In the genomic region with DNA sequence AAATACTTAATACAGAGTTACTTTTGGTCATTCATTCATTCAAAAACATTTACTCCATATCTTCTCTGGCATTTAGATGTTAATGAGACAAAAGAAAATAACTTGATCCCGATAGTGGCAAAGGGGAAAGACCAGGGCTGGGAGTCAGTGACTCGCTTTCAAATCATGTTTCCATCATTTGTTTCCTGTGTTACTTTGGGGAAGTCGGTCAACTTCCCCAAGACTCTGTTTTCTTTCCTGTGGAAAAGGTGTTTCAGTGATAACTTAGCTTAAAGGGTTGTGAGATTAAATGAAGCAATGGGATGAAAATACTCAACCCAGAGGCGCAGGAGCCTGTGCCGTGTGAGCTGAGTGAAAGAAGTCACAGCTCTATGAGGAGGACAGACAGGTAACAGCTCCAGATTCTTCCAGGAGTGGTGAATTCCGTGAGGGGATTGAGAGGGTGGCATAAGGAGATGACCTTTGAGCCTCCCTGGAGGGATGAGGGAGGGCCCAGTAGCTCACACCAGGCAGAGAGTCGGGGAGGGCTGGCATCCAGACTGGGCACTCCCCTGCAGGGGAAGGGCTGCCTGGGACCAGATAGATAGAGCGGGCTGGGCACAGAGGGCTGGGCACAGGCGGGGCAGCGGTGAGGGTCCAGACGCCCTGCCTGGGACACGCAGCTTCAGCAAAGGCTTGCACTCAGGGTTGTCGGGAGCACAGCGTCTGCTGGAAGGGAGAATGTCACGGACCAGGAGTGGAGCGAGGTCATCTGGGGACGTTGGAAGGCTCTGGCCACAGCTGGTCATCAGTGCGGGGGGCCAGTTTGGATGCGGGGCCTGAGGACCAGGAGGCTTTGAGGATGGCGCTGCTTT, we compare ENCODE assay signal across 14 cellular contexts.
A peak's percentile ranks its signal among the peaks of the same experiment; 100 is the strongest.
DNase-seq lines count a peak whose midpoint lies in the region; ATAC-seq and TF ChIP-seq lines count a peak whose summit lies in the region.
"Had no signal": no experiment of that assay in that cellular context is flagged by ENCODE, and none has a peak within 500 bp of the region (broad histone marks: within the 10 kb centered on the region; RNA-seq: fewer than 3 reads in every experiment).

No MANE protein-coding gene starts in this region.

- H3K27ac ChIP-seq in Panc1 (ENCODE audit: low read length) (no peak overlapping the region), neuronal stem cell (replicated peaks; ENCODE audit: low read length) (no peak overlapping the region)

- POLR2A ChIA-PET in Panc1 (lab: Charles Lee) = no interaction called here

- H3K9ac ChIP-seq in neuronal stem cell (ENCODE audit: low read depth, low read length, poor library complexity) = no peak overlapping the region

- H2BK12ac ChIP-seq in neuronal stem cell (ENCODE audit: low read length) = no peak overlapping the region

- H2BK120ac ChIP-seq in neuronal stem cell (ENCODE audit: low read depth, low read length) = no peak overlapping the region

- no peak overlapping the region for H2BK5ac ChIP-seq in neuronal stem cell (ENCODE audit: low read length)

- no peak overlapping the region for H3K4me2 ChIP-seq in neuronal stem cell (ENCODE audit: insufficient read depth, low read length, poor library complexity, severe bottlenecking)

- peak; percentile 24; the same call in 1 of the 2 replicates for ATAC-seq in Panc1
- no peak for ATAC-seq in HG03342 (IDR thresholded peaks at IDR 0.05; ENCODE audit: unreplicated experiment)
- no peak for ATAC-seq in GM19467 (IDR thresholded peaks at IDR 0.05; ENCODE audit: unreplicated experiment)
- ATAC-seq in HG03108 (IDR thresholded peaks at IDR 0.05; ENCODE audit: unreplicated experiment) = no peak
- ATAC-seq in GM19395 (IDR thresholded peaks at IDR 0.05; ENCODE audit: unreplicated experiment) = no peak
- ATAC-seq: activated CD4-positive, CD25-positive, alpha-beta regulatory T cell treated with anti-CD3 and anti-CD28 coated beads, Interleukin-2, amount 50 U/mL, for 24 hours had no signal

- no peak overlapping the region for H4K91ac ChIP-seq in neuronal stem cell (ENCODE audit: low read depth, low read length, poor library complexity)

- BruUV-seq in Panc1 (replicated peaks; lab: Mats Ljungman, UMichigan) = no TSS peak

- CTCF ChIA-PET in Panc1 (lab: Charles Lee) = no interaction called here

- no peak overlapping the region for H2AK5ac ChIP-seq in neuronal stem cell (ENCODE audit: low read depth, low read length)

- no CpG with 5 or more reads among the region's 20 CpGs for WGBS in neuronal stem cell (ENCODE audit: extremely low coverage in 2 of 2, insufficient read length in 2 of 2, insufficient replicate concordance in 1 of 2), 2 donors

- H3K23ac ChIP-seq in neuronal stem cell (ENCODE audit: low read depth, low read length, poor library complexity) = no peak overlapping the region

- H3K4me1 ChIP-seq in Panc1 (ENCODE audit: control insufficient read depth, insufficient read depth, low read length) (no peaks in the 10 kb centered on the region), neuronal stem cell (ENCODE audit: control insufficient read depth in 2 of 2, insufficient read depth in 1 of 2, low read depth in 1 of 2, low read length in 2 of 2) (peaks cover 0 to 3% of the 10 kb centered on the region in 2 donors)

- DNase-seq in EL (peak; percentile 40), Panc1 (ENCODE audit: low read depth, low spot score) (no peak), foreskin fibroblast (peak; percentile 31 to 61), neuronal stem cell (ENCODE audit: low spot score) (no peak)
- DNase-seq: activated effector memory CD4-positive, alpha-beta T cell treated with Interleukin-2 at 50 U/mL for 16 hours; cerebellar nuclear complex; NCI-H2081 treated with DMSO at 0.1 percent for 48 hours; NCI-H82; trophoblast cell had no signal

- no peak overlapping the region for H3K18ac ChIP-seq in neuronal stem cell (ENCODE audit: low read length)

- H3K4ac ChIP-seq in neuronal stem cell (ENCODE audit: low read length) = no peak overlapping the region

- H3K27me3 ChIP-seq in Panc1 (ENCODE audit: control insufficient read depth, insufficient read depth, low read length) (no peaks in the 10 kb centered on the region), neuronal stem cell (ENCODE audit: control insufficient read depth in 3 of 3, insufficient read depth in 3 of 3, low read depth in 1 of 3, low read length in 3 of 3) (no peaks in the 10 kb centered on the region)

- H2BK15ac ChIP-seq in neuronal stem cell (ENCODE audit: low read length) = no peak overlapping the region

- in situ Hi-C loops in Panc1 (cut with HindIII; ENCODE audit: low pct_unique_long_range_greater_than_20kb, low sequenced_read_pairs) = no loop called here

- H3K36me3 ChIP-seq in Panc1 (ENCODE audit: control insufficient read depth, insufficient read depth, low read length) = no peaks in the 10 kb centered on the region
- H3K36me3 ChIP-seq in neuronal stem cell (replicated peaks in 1 of 2; ENCODE audit: control insufficient read depth in 2 of 2, insufficient read depth in 2 of 2, low read length in 2 of 2) = no peaks in the 10 kb centered on the region

- intact Hi-C loops in Panc1 (cut with micrococcal nuclease; ENCODE audit: unreplicated experiment) = no loop called here

- H3K9me3 ChIP-seq in Panc1 (ENCODE audit: control insufficient read depth, insufficient read depth, low read depth, low read length) (no peaks in the 10 kb centered on the region), neuronal stem cell (replicated peaks in 1 of 2; ENCODE audit: control insufficient read depth in 2 of 2, insufficient read depth in 1 of 2, low read depth in 1 of 2, low read length in 2 of 2) (peaks cover 0 to 3% of the 10 kb centered on the region in 2 donors)

- H3K79me1 ChIP-seq in neuronal stem cell (ENCODE audit: low read depth, low read length) = no peaks in the 10 kb centered on the region

- no peak overlapping the region for H4K8ac ChIP-seq in neuronal stem cell (ENCODE audit: low read depth, low read length)

- H3K4me3 ChIP-seq in Panc1 (ENCODE audit: low read depth in 2 of 2, low read length in 2 of 2) (no peak overlapping the region), foreskin fibroblast (ENCODE audit: low read depth in 1 of 2, low read length in 2 of 2) (no peak overlapping the region), neuronal stem cell (ENCODE audit: low read length in 2 of 2) (no peak overlapping the region)

- no peak for TF ChIP-seq CTCF in Panc1 (IDR thresholded peaks at IDR 0.05)
- no peak for TF ChIP-seq CTCF in foreskin fibroblast (IDR thresholded peaks at IDR 0.05; ENCODE audit: low read depth, low read length)

- no peak overlapping the region for H2AFZ ChIP-seq in neuronal stem cell (ENCODE audit: low read length)

- peak overlapping the region; percentile 49 for H3K14ac ChIP-seq in neuronal stem cell (ENCODE audit: low read length)

Comparison
In these comparisons a context has a peak if more than half of its experiments do, and no peak if none do; other contexts are left out.
1. DNase-seq: peak in EL (single experiment) and foreskin fibroblast (2 of 2); none in Panc1 (single experiment) and neuronal stem cell (single experiment).